ENCODE assay signal across 29 cellular contexts in the genomic region with DNA sequence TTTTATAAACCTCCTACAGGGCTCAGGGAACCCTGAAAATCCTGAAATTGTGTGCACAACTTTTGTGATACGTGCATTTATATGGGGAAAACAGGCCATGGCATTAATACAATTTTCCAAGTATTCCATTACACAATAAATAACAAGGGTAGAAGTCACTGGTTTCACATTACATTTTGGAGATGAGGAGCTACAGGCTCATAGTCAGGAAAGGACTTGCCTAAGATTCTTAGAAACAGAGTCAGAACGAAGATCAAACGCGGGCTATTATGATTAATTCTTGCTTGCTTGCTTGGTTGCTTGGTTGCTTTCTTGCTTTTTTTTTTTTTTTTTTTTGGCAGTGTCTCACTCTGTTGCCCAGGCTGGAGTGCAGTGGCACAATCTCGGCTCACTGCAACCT. TPM values are rescaled to one million over a fixed set of nuclear protein-coding genes. Genes with fewer than 3 reads are reported as not detected.
"Had no signal": no experiment of that assay in that cellular context is flagged by ENCODE, and none has a peak within 500 bp of the region (broad histone marks: within the 10 kb centered on the region; RNA-seq: fewer than 3 reads in every experiment).

No MANE protein-coding gene starts in this region.

- H3K4me3 ChIP-seq: cardiac muscle cell, colonic mucosa, esophagus muscularis mucosa, hepatocyte, ovary, skin epidermis had no signal

- H3K27ac ChIP-seq: cardiac muscle cell, colonic mucosa, esophagus muscularis mucosa, hepatocyte, ovary, skin epidermis had no signal

- H3K36me3 Mint-ChIP-seq: activated CD8-positive, alpha-beta memory T cell treated with anti-CD3 and anti-CD28 coated beads, Interleukin-2, amount 10 ng/mL, durations not matched to agents 7 days and 5 days; memory B cell; stimulated activated effector memory CD8-positive, alpha-beta T cell treated with anti-CD3 and anti-CD28 coated beads, Interleukin-12 subunit alpha, Interleukin-12 subunit beta, amount 100 ng/mL, for 72 hours had no signal

- H3K27me3 Mint-ChIP-seq: activated CD8-positive, alpha-beta memory T cell treated with anti-CD3 and anti-CD28 coated beads, Interleukin-2, amount 10 ng/mL, durations not matched to agents 7 days and 5 days had no signal

- H3K27ac Mint-ChIP-seq: activated CD4-positive, alpha-beta T cell treated with anti-CD3 and anti-CD28 coated beads for 36 hours; activated CD8-positive, alpha-beta memory T cell treated with anti-CD3 and anti-CD28 coated beads, Interleukin-2, amount 10 ng/mL, durations not matched to agents 7 days and 5 days; activated CD8-positive, alpha-beta T cell treated with anti-CD3 and anti-CD28 coated beads, Interleukin-2, amount 10 ng/mL, durations not matched to agents 7 days and 5 days; activated naive CD4-positive, alpha-beta T cell treated with anti-CD3 and anti-CD28 coated beads, Interleukin-2, amount 50 U/mL, for 72 hours; activated T-cell treated with anti-CD3 and anti-CD28 coated beads, Interleukin-2, amount 50 U/mL, for 72 hours; memory B cell; naive thymus-derived CD4-positive, alpha-beta T cell; progenitor cell of endocrine pancreas; stimulated activated effector memory CD8-positive, alpha-beta T cell treated with anti-CD3 and anti-CD28 coated beads, Interleukin-12 subunit alpha, Interleukin-12 subunit beta, amount 100 ng/mL, for 72 hours; stimulated activated naive CD8-positive, alpha-beta T cell treated with anti-CD3 and anti-CD28 coated beads, Interleukin-15, Interleukin-2, amounts not matched to agents 100 ng/mL and 50 ng/mL, for 24 hours had no signal

- H3K9me3 ChIP-seq: colonic mucosa, ovary had no signal

- H3K4me3 Mint-ChIP-seq: activated CD4-positive, alpha-beta T cell treated with anti-CD3 and anti-CD28 coated beads for 36 hours; activated CD8-positive, alpha-beta memory T cell treated with anti-CD3 and anti-CD28 coated beads, Interleukin-2, amount 10 ng/mL, durations not matched to agents 7 days and 5 days; activated CD8-positive, alpha-beta T cell treated with anti-CD3 and anti-CD28 coated beads, Interleukin-2, amount 10 ng/mL, durations not matched to agents 7 days and 5 days; activated T-cell treated with anti-CD3 and anti-CD28 coated beads, Interleukin-2, amount 50 U/mL, for 72 hours; memory B cell; naive thymus-derived CD4-positive, alpha-beta T cell; stimulated activated effector memory CD8-positive, alpha-beta T cell treated with anti-CD3 and anti-CD28 coated beads, Interleukin-12 subunit alpha, Interleukin-12 subunit beta, amount 100 ng/mL, for 72 hours; stimulated activated naive CD8-positive, alpha-beta T cell treated with anti-CD3 and anti-CD28 coated beads, Interleukin-15, Interleukin-2, amounts not matched to agents 100 ng/mL and 50 ng/mL, for 24 hours had no signal

- ATAC-seq: activated CD4-positive, alpha-beta T cell treated with anti-CD3 and anti-CD28 coated beads for 36 hours; activated CD8-positive, alpha-beta memory T cell treated with anti-CD3 and anti-CD28 coated beads, Interleukin-2, amount 10 ng/mL, durations not matched to agents 7 days and 5 days; activated CD8-positive, alpha-beta T cell treated with anti-CD3 and anti-CD28 coated beads, Interleukin-2, amount 10 ng/mL, durations not matched to agents 7 days and 5 days; activated naive CD4-positive, alpha-beta T cell treated with anti-CD3 and anti-CD28 coated beads, Interleukin-2, amount 50 U/mL, for 72 hours; activated T-cell treated with anti-CD3 and anti-CD28 coated beads, Interleukin-2, amount 50 U/mL, for 72 hours; naive thymus-derived CD4-positive, alpha-beta T cell; sciatic nerve; stimulated activated effector memory CD8-positive, alpha-beta T cell treated with anti-CD3 and anti-CD28 coated beads, Interleukin-12 subunit alpha, Interleukin-12 subunit beta, amount 100 ng/mL, for 72 hours had no signal

- H3K27me3 ChIP-seq: cardiac muscle cell, colonic mucosa, hepatocyte, ovary had no signal

- H3K4me1 Mint-ChIP-seq: activated CD4-positive, alpha-beta T cell treated with anti-CD3 and anti-CD28 coated beads for 36 hours; memory B cell had no signal

- H3K36me3 ChIP-seq: cardiac muscle cell, colonic mucosa, esophagus muscularis mucosa, ovary had no signal

- H3K4me1 ChIP-seq: colonic mucosa, esophagus muscularis mucosa had no signal

- FAIRE-seq: frontal cortex had no signal

- DNase-seq: activated CD4-positive, alpha-beta T cell treated with anti-CD3 and anti-CD28 coated beads for 36 hours; activated CD4-positive, CD25-positive, alpha-beta regulatory T cell; activated CD8-positive, alpha-beta memory T cell treated with anti-CD3 and anti-CD28 coated beads, Interleukin-2, amount 10 ng/mL, durations not matched to agents 7 days and 5 days; activated CD8-positive, alpha-beta T cell treated with anti-CD3 and anti-CD28 coated beads, Interleukin-2, amount 10 ng/mL, durations not matched to agents 7 days and 5 days; activated naive CD4-positive, alpha-beta T cell; activated T-cell treated with anti-CD3 and anti-CD28 coated beads for 4 hours; activated T-cell treated with anti-CD3 and anti-CD28 coated beads, Interleukin-2, amount 50 U/mL, for 72 hours; cerebellar nuclear complex; colonic mucosa; effector memory CD4-positive, alpha-beta T cell; midbrain; naive thymus-derived CD4-positive, alpha-beta T cell; ovary; retina; stimulated activated CD4-positive, alpha-beta T cell treated with anti-CD3 and anti-CD28 coated beads, Interleukin-4, amount 100 ng/mL, for 24 hours; T-helper 2 cell had no signal

- H3K9me3 Mint-ChIP-seq: stimulated activated naive CD8-positive, alpha-beta T cell treated with anti-CD3 and anti-CD28 coated beads, Interleukin-15, Interleukin-2, amounts not matched to agents 100 ng/mL and 50 ng/mL, for 24 hours had no signal

RNA-seq across cellular contexts. Expression of a gene that starts 16.7 kb away (rescaled TPM):
- total RNA-seq: activated CD4-positive, alpha-beta T cell treated with anti-CD3 and anti-CD28 coated beads for 36 hours; activated CD8-positive, alpha-beta memory T cell treated with anti-CD3 and anti-CD28 coated beads, Interleukin-2, amount 10 ng/mL, durations not matched to agents 7 days and 5 days; activated CD8-positive, alpha-beta T cell treated with anti-CD3 and anti-CD28 coated beads, Interleukin-2, amount 10 ng/mL, durations not matched to agents 7 days and 5 days; activated T-cell treated with anti-CD3 and anti-CD28 coated beads, Interleukin-2, amount 50 U/mL, for 72 hours; cardiac muscle cell; hepatocyte; naive thymus-derived CD4-positive, alpha-beta T cell; subcutaneous adipose tissue had no signal
- polyA plus RNA-seq: cardiac muscle cell; hepatocyte; naive thymus-derived CD4-positive, alpha-beta T cell; neural cell had no signal
